In genomic region chr2:36379710-36380448, GRCh38 we compare ENCODE assay signal across 18 cellular contexts. TPM values are rescaled to one million over a fixed set of nuclear protein-coding genes. Genes with fewer than 3 reads are reported as not detected.
DNase-seq lines count a peak whose midpoint lies in the region; ATAC-seq and TF ChIP-seq lines count a peak whose summit lies in the region.
"Had no signal": no experiment of that assay in that cellular context is flagged by ENCODE, and none has a peak within 500 bp of the region (broad histone marks: within the 10 kb centered on the region; RNA-seq: fewer than 3 reads in every experiment).

No MANE protein-coding gene starts in this region.

- CTCF ChIA-PET in mammary epithelial cell (lab: Charles Lee; ENCODE audit: low non-redundant PET) (no interaction called here), MCF 10A (lab: Yijun Ruan, JAX) (interaction anchor here (0.7 to 1.1 kb wide), 2 partner anchors 15 to 22 kb away, joined by 3 read pairs; no protein-coding TSS in a partner anchor), SK-N-SH (lab: Yijun Ruan, JAX) (no interaction called here)

- H3K4me1 Mint-ChIP-seq in MCF 10A (ENCODE audit: insufficient read depth, unreplicated experiment) = peaks cover 52% of the 10 kb centered on the region

- H3K36me3 Mint-ChIP-seq in MCF 10A (ENCODE audit: insufficient read depth, unreplicated experiment) = peaks cover 61% of the 10 kb centered on the region

- no peaks in the 10 kb centered on the region for H3K27me3 Mint-ChIP-seq in MCF 10A (ENCODE audit: insufficient read depth, unreplicated experiment)
- H3K27me3 Mint-ChIP-seq: effector memory CD8-positive, alpha-beta T cell had no signal

- TF ChIP-seq RAD21 in SK-N-SH (IDR thresholded peaks at IDR 0.05; ENCODE audit: low read length) = no peak

- DNase-seq in mammary epithelial cell = peak; percentile 50
- no peak for DNase-seq in MCF 10A (ENCODE audit: unreplicated experiment)
- DNase-seq in SK-N-SH = no peak
- peak; percentile 60 for DNase-seq in fibroblast of peridontal ligament (ENCODE audit: extremely low read depth)
- DNase-seq in upper lobe of right lung = no peak
- DNase-seq in DMS153 (lab: John Stamatoyannopoulos, UW) = no peak
- DNase-seq: activated CD4-positive, alpha-beta T cell treated with anti-CD3 and anti-CD28 coated beads, Interleukin-2, amount 50 U/mL, for 48 hours; activated effector memory CD4-positive, alpha-beta T cell treated with anti-CD3 and anti-CD28 coated beads, Interleukin-2, amount 50 U/mL, for 16 hours; effector memory CD8-positive, alpha-beta T cell; foreskin melanocyte; NCI-H1105; right cardiac atrium; stimulated activated CD4-positive, alpha-beta T cell treated with anti-CD3 and anti-CD28 coated beads, Interleukin-2, amount 100 ng/mL, for 48 hours had no signal

- no peak overlapping the region for H3K9ac ChIP-seq in mammary epithelial cell (ENCODE audit: insufficient read depth, low read length)
- peak overlapping the region; percentile 3; the same call in 1 of the 2 replicates for H3K9ac ChIP-seq in SK-N-SH

- no peaks in the 10 kb centered on the region for H3K9me2 ChIP-seq in SK-N-SH

- no TSS peak for BruUV-seq in mammary epithelial cell (replicated peaks; lab: Mats Ljungman, UMichigan)
- no TSS peak for BruUV-seq in MCF 10A (replicated peaks; lab: Mats Ljungman, UMichigan)

- H3F3A ChIP-seq in SK-N-SH (replicated peaks; ENCODE audit: insufficient read depth) = peaks cover 71% of the 10 kb centered on the region

- WGBS in mammary epithelial cell (ENCODE audit: low coverage, missing lambda C conversion rate) = 100% methylated on average over 3 of the region's 3 CpGs
- 84% methylated on average over 3 of the region's 3 CpGs for WGBS in SK-N-SH (ENCODE audit: low lambda C conversion rate)

- TF ChIP-seq CTCF in mammary epithelial cell (conservative IDR thresholded peaks at IDR 0.05 in 1 of 2, IDR thresholded peaks at IDR 0.05 in 1 of 2; ENCODE audit: extremely low read depth in 1 of 2, insufficient read depth in 1 of 2, low read depth in 1 of 2, low read length in 2 of 2) (no peak), MCF 10A (IDR thresholded peaks at IDR 0.05; ENCODE audit: unreplicated experiment) (no peak), SK-N-SH (IDR thresholded peaks at IDR 0.05) (no peak), upper lobe of right lung (IDR thresholded peaks at IDR 0.05) (no peak)

- no peak overlapping the region for H3K27ac Mint-ChIP-seq in MCF 10A (ENCODE audit: low read depth, unreplicated experiment)
- H3K27ac Mint-ChIP-seq: effector memory CD8-positive, alpha-beta T cell had no signal

- H3K9me3 ChIP-seq in mammary epithelial cell (replicated peaks; ENCODE audit: insufficient read depth, low read length) (no peaks in the 10 kb centered on the region), SK-N-SH (no peaks in the 10 kb centered on the region), upper lobe of right lung (no peaks in the 10 kb centered on the region)
- H3K9me3 ChIP-seq: tibial nerve had no signal

- H4K20me1 ChIP-seq in mammary epithelial cell (ENCODE audit: insufficient read depth, low read length) = no peaks in the 10 kb centered on the region
- H4K20me1 ChIP-seq in SK-N-SH (ENCODE audit: insufficient read depth) = peaks cover 72% of the 10 kb centered on the region

- TF ChIP-seq EP300 in SK-N-SH (IDR thresholded peaks at IDR 0.05; ENCODE audit: borderline replicate concordance in 1 of 2, low read depth in 1 of 2, low read length in 1 of 2) = peak in 1 of 2 experiments; percentile 67; a peak in 1 of 4 replicates

- intact Hi-C loops in mammary epithelial cell (cut with micrococcal nuclease) (no loop called here), MCF 10A (cut with micrococcal nuclease) (no loop called here), upper lobe of right lung (cut with DNase I) (no loop called here)

- H3K4me2 ChIP-seq in mammary epithelial cell (ENCODE audit: insufficient read depth, low read depth, low read length) = no peak overlapping the region
- peak overlapping the region; percentile 62 for H3K4me2 ChIP-seq in SK-N-SH

- H3K9me3 Mint-ChIP-seq in MCF 10A (ENCODE audit: unreplicated experiment) = no peaks in the 10 kb centered on the region
- H3K9me3 Mint-ChIP-seq: effector memory CD8-positive, alpha-beta T cell; neural crest cell had no signal

- in situ Hi-C loops in mammary epithelial cell (cut with MboI; ENCODE audit: low sequenced_read_pairs in 2 of 2) = no loop called here

- H3K27ac ChIP-seq in mammary epithelial cell (ENCODE audit: insufficient read depth, low read depth, low read length) (no peak overlapping the region), SK-N-SH (ENCODE audit: low read depth in 2 of 2, low read length in 1 of 2) (peak overlapping the region; percentile 71 to 96), upper lobe of right lung (peak overlapping the region; percentile 18)

- H3K79me2 ChIP-seq in mammary epithelial cell (ENCODE audit: insufficient read depth, low read length) = peaks cover 94% of the 10 kb centered on the region
- peaks cover 100% of the 10 kb centered on the region for H3K79me2 ChIP-seq in SK-N-SH (ENCODE audit: insufficient read depth)

- H3K27me3 ChIP-seq in mammary epithelial cell (ENCODE audit: insufficient read depth, low read length) = no peaks in the 10 kb centered on the region
- no peaks in the 10 kb centered on the region for H3K27me3 ChIP-seq in SK-N-SH (ENCODE audit: insufficient read depth)
- H3K27me3 ChIP-seq in upper lobe of right lung = no peaks in the 10 kb centered on the region
- H3K27me3 ChIP-seq: tibial nerve had no signal

- H2AFZ ChIP-seq in mammary epithelial cell (ENCODE audit: low read depth, low read length) = no peak overlapping the region
- H2AFZ ChIP-seq in SK-N-SH (ENCODE audit: low read depth) = no peak overlapping the region

- dilution Hi-C loops in mammary epithelial cell (cut with HindIII; ENCODE audit: low sequenced_read_pairs) = loop anchor here (5.0 kb wide), 1 partner anchor 77 kb away; no protein-coding TSS in a partner anchor

- H3K4me3 Mint-ChIP-seq in MCF 10A (ENCODE audit: unreplicated experiment) = no peak overlapping the region
- H3K4me3 Mint-ChIP-seq: effector memory CD8-positive, alpha-beta T cell; neural crest cell had no signal

- POLR2A ChIA-PET in MCF 10A (lab: Yijun Ruan, JAX) = interaction anchor here (5.9 kb wide), 1 partner anchor 7 kb away, joined by 38 read pairs; no protein-coding TSS in a partner anchor
- POLR2A ChIA-PET in SK-N-SH (lab: Yijun Ruan, JAX) = no interaction called here

- ATAC-seq in upper lobe of right lung (no peak), GM21360 (IDR thresholded peaks at IDR 0.05; ENCODE audit: unreplicated experiment) (no peak), HG03460 (IDR thresholded peaks at IDR 0.05; ENCODE audit: unreplicated experiment) (no peak)
- ATAC-seq: effector memory CD8-positive, alpha-beta T cell; K562 had no signal

- H3K4me3 ChIP-seq in mammary epithelial cell (replicated peaks in 1 of 3; ENCODE audit: insufficient read depth in 1 of 3, low read depth in 2 of 3, low read length in 3 of 3) (no peak overlapping the region), SK-N-SH (ENCODE audit: low read depth in 2 of 2, low read length in 1 of 2) (no peak overlapping the region), upper lobe of right lung (no peak overlapping the region)
- H3K4me3 ChIP-seq: K562, tibial nerve had no signal

- H3K4me1 ChIP-seq in mammary epithelial cell (ENCODE audit: insufficient read depth, low read length) (peaks cover 69% of the 10 kb centered on the region), SK-N-SH (ENCODE audit: control insufficient read depth in 1 of 2, insufficient read depth in 2 of 2, low read depth in 1 of 2, low read length in 1 of 2) (peaks cover 2 to 66% of the 10 kb centered on the region in 2 experiments), upper lobe of right lung (peaks cover 42% of the 10 kb centered on the region)

- H3K36me3 ChIP-seq in mammary epithelial cell (ENCODE audit: insufficient read depth, low read length) (peaks cover 2% of the 10 kb centered on the region), SK-N-SH (replicated peaks in 1 of 2; ENCODE audit: control insufficient read depth in 1 of 2, insufficient read depth in 2 of 2, low read length in 1 of 2) (peaks cover 17 to 41% of the 10 kb centered on the region in 2 experiments), upper lobe of right lung (peaks cover 5% of the 10 kb centered on the region)
- H3K36me3 ChIP-seq: tibial nerve had no signal

TF ChIP-seq in SK-N-SH, 30 proteins besides CTCF, POLR2A, EP300 and RAD21 (continues in another document):
- TF ChIP-seq, protein P1, sequence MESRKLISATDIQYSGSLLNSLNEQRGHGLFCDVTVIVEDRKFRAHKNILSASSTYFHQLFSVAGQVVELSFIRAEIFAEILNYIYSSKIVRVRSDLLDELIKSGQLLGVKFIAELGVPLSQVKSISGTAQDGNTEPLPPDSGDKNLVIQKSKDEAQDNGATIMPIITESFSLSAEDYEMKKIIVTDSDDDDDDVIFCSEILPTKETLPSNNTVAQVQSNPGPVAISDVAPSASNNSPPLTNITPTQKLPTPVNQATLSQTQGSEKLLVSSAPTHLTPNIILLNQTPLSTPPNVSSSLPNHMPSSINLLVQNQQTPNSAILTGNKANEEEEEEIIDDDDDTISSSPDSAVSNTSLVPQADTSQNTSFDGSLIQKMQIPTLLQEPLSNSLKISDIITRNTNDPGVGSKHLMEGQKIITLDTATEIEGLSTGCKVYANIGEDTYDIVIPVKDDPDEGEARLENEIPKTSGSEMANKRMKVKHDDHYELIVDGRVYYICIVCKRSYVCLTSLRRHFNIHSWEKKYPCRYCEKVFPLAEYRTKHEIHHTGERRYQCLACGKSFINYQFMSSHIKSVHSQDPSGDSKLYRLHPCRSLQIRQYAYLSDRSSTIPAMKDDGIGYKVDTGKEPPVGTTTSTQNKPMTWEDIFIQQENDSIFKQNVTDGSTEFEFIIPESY (IDR thresholded peaks at IDR 0.05; ENCODE audit: borderline replicate concordance, low read depth) = 0 out of 2 replicates have a peak, but pooled peaks have one; percentile 8
- no peak for TF ChIP-seq RCOR1 (IDR thresholded peaks at IDR 0.05; ENCODE audit: low read length)
- TF ChIP-seq GABPA (IDR thresholded peaks at IDR 0.05; ENCODE audit: low read depth) = no peak

RNA-seq across cellular contexts. Expression of gene CRIM1, which starts 24.3 kb away (rescaled TPM):
- total RNA-seq in mammary epithelial cell (100 to 1,000 TPM; 237 to 387 TPM), MCF 10A (2022) (119 and 185 TPM in 2 replicates), upper lobe of right lung (158 TPM)
- polyA plus RNA-seq in mammary epithelial cell (103 TPM), SK-N-SH (2012; rRNA removed) (228 and 244 TPM in 2 replicates)
- polyA minus RNA-seq in mammary epithelial cell = 304 TPM
- polyA plus RNA-seq in SK-N-SH (2012; cell fraction: cytosol; rRNA removed) = 191 and 233 TPM in 2 replicates
- polyA plus RNA-seq in SK-N-SH (2012; cell fraction: nucleus; rRNA removed) = 201 and 239 TPM in 2 replicates

Comparison
In these comparisons a context has a peak if more than half of its experiments do, and no peak if none do; other contexts are left out.
1. DNase-seq: peak in mammary epithelial cell (single experiment) and fibroblast of peridontal ligament (single experiment); none in MCF 10A (single experiment), SK-N-SH (single experiment), upper lobe of right lung (single experiment) and DMS153 (single experiment).